In genomic region chr6:99424761-99425646, GRCh38 we compare ENCODE assay signal across 8 cellular contexts. TPM values are rescaled to one million over a fixed set of nuclear protein-coding genes. Genes with fewer than 3 reads are reported as not detected.
DNase-seq lines count a peak whose midpoint lies in the region; ATAC-seq, FAIRE-seq and TF ChIP-seq lines count a peak whose summit lies in the region.

Gene PNISR (minus strand): TSS chr6:99425308. CDS start chr6:99414659, 10,649 bp downstream.

- peaks cover 65% of the 10 kb centered on the region for H3K79me2 ChIP-seq in HepG2 (ENCODE audit: insufficient read depth, low read length)

- H3K4me1 Mint-ChIP-seq in CD14-positive monocyte, result peaks cover 46% of the 10 kb centered on the region

- H3K36me3 ChIP-seq in HepG2 (replicated peaks in 1 of 2; ENCODE audit: control insufficient read depth in 1 of 2, insufficient read depth in 2 of 2, low read length in 2 of 2), result peaks cover 2 to 12% of the 10 kb centered on the region in 2 experiments

- peak within 1 kb of the TSS; percentile 99 to 100 (median 99) for H3K27ac Mint-ChIP-seq in CD14-positive monocyte

- H3K27ac ChIP-seq in HepG2 (ENCODE audit: extremely low read length, insufficient read depth, low read length), result peak within 1 kb of the TSS; percentile 98

- in situ Hi-C loops in HepG2 (cut with HindIII; ENCODE audit: extremely low pct_ligation_motif_present, low pct_unique_long_range_greater_than_20kb), result no loop called here

- peaks cover 0 to 1% (median 0%) of the 10 kb centered on the region in 3 donors for H3K27me3 Mint-ChIP-seq in CD14-positive monocyte (ENCODE audit: low read depth in 3 of 3)

- no peaks in the 10 kb centered on the region for H3K9me3 ChIP-seq in HepG2 (ENCODE audit: low read length)

- ATAC-seq in GM19397 (IDR thresholded peaks at IDR 0.05; ENCODE audit: unreplicated experiment), result peak; percentile 86
- ATAC-seq in HG03571 (IDR thresholded peaks at IDR 0.05; ENCODE audit: unreplicated experiment), result peak; percentile 92
- peak; percentile 96 for ATAC-seq in HepG2

- H3K9ac ChIP-seq in HepG2 (ENCODE audit: insufficient read depth, low read depth, low read length), result peak within 1 kb of the TSS; percentile 98

- TF ChIP-seq POLR2A in HepG2 (IDR thresholded peaks at IDR 0.05; ENCODE audit: insufficient read depth in 1 of 2, low read depth in 2 of 2, low read length in 2 of 2), result peak; percentile 79 to 83

- no peaks in the 10 kb centered on the region for H3K9me3 Mint-ChIP-seq in CD14-positive monocyte

- TF ChIP-seq EP300 in HepG2 (IDR thresholded peaks at IDR 0.05; ENCODE audit: low read depth in 2 of 2, low read length in 2 of 2) (0 out of 4 replicates have a peak, but pooled peaks of 1 of the 2 experiments have one; percentile 24), HepG2 (CRISPR knock-in tag; IDR thresholded peaks at IDR 0.05; ENCODE audit: borderline replicate concordance) (no peak)

- peaks cover 41% of the 10 kb centered on the region for H4K20me1 ChIP-seq in HepG2 (ENCODE audit: insufficient read depth, low read length)

- no peak for TF ChIP-seq CTCF in CD14-positive monocyte (IDR thresholded peaks at IDR 0.05)
- TF ChIP-seq CTCF in HepG2 (CRISPR knock-in tag; IDR thresholded peaks at IDR 0.05), result peak; percentile 6; the same call in 1 of the 2 replicates

- peaks cover 56% of the 10 kb centered on the region for H3K4me1 ChIP-seq in HepG2 (ENCODE audit: insufficient read depth, low read length)

- TF ChIP-seq RAD21 in HepG2 (CRISPR knock-in tag; IDR thresholded peaks at IDR 0.05), result no peak

- WGBS in HepG2 (ENCODE audit: low lambda C conversion rate), result 2% methylated on average over 43 of the region's 53 CpGs

- intact Hi-C loops in CD14-positive monocyte (cut with micrococcal nuclease), result no loop called here
- intact Hi-C loops in HepG2 (cut with micrococcal nuclease; ENCODE audit: unreplicated experiment), result loop anchor here (1.0 to 5.0 kb wide), 3 partner anchors 32 to 478 kb away; partner anchors contain the start of genes CCNC and FBXL4

- H3K36me3 Mint-ChIP-seq in CD14-positive monocyte, result peaks cover 14 to 24% of the 10 kb centered on the region in 2 donors

- peak within 1 kb of the TSS; percentile 84 to 86 (median 85) for H3K4me3 ChIP-seq in HepG2 (replicated peaks in 1 of 3; ENCODE audit: insufficient read depth in 1 of 3, low read depth in 2 of 3, low read length in 3 of 3)

- H3K4me3 Mint-ChIP-seq in CD14-positive monocyte, result peak within 1 kb of the TSS; percentile 86 to 96

- BruUV-seq in HepG2 (replicated peaks; lab: Mats Ljungman, UMichigan), result TSS peak; percentile 69

- CTCF ChIA-PET in HepG2 (lab: Yijun Ruan, JAX; ENCODE audit: low intra/inter-chr PET ratio, low total read pairs), result no interaction called here

- POLR2A ChIA-PET in HepG2 (lab: Yijun Ruan, JAX), result interaction anchor here (0.5 to 4.0 kb wide), 15 partner anchors 8 to 275 kb away, joined by 3 to 75 read pairs (median 4); partner anchors contain the start of genes CCNC and COQ3

- H2AFZ ChIP-seq in HepG2 (ENCODE audit: low read length), result peak within 1 kb of the TSS; percentile 82

- no peaks in the 10 kb centered on the region; a peak in 1 of 5 replicates for H3K27me3 ChIP-seq in HepG2 (ENCODE audit: control insufficient read depth in 1 of 2, insufficient read depth in 2 of 2, low read length in 2 of 2)

- DNase-seq in CD14-positive monocyte (ENCODE audit: low spot score), result peak; percentile 92
- DNase-seq in NCI-H82 (lab: John Stamatoyannopoulos, UW), result peak; percentile 98
- DNase-seq in activated CD4-positive, alpha-beta T cell treated with anti-CD3 and anti-CD28 coated beads, Interleukin-2, amount 50 U/mL, for 48 hours, result peak; percentile 79 to 86
- peak; percentile 99 for DNase-seq in dermis microvascular lymphatic vessel endothelial cell (ENCODE audit: low read depth in 2 of 2)
- peak; percentile 98 for DNase-seq in HepG2 (ENCODE audit: low spot score)
- peak; percentile 83 for DNase-seq in stimulated activated CD4-positive, alpha-beta T cell treated with anti-CD3 and anti-CD28 coated beads, Interleukin-4, amount 100 ng/mL, for 1 hour

- peak; percentile 96 for FAIRE-seq in HepG2 (lab: Jason Lieb, UNC)

- peak within 1 kb of the TSS; percentile 89 for H3K4me2 ChIP-seq in HepG2 (ENCODE audit: low read depth, low read length)

TF ChIP-seq in HepG2, 621 proteins besides CTCF, POLR2A, EP300 and RAD21 (continues in another document):
- TF ChIP-seq HOXA9 (CRISPR knock-in tag; IDR thresholded peaks at IDR 0.05; ENCODE audit: borderline replicate concordance) (no peak), TBX3 (IDR thresholded peaks at IDR 0.05; ENCODE audit: borderline replicate concordance) (no peak), MEIS1 (CRISPR knock-in tag; IDR thresholded peaks at IDR 0.05; ENCODE audit: borderline replicate concordance) (0 out of 2 replicates have a peak, but pooled peaks have one; percentile 70), ARNT2 (CRISPR knock-in tag; IDR thresholded peaks at IDR 0.05; ENCODE audit: low read depth) (peak; percentile 63; the same call in 1 of the 2 replicates), TFDP2 (CRISPR knock-in tag; IDR thresholded peaks at IDR 0.05) (0 out of 2 replicates have a peak, but pooled peaks have one; percentile 44), MIXL1 (CRISPR knock-in tag; IDR thresholded peaks at IDR 0.05) (no peak), KAT2B (IDR thresholded peaks at IDR 0.05; ENCODE audit: borderline replicate concordance, low read depth, low read length) (no peak), PAX8 (CRISPR knock-in tag; IDR thresholded peaks at IDR 0.05; ENCODE audit: borderline replicate concordance) (no peak), ZBTB25 (CRISPR knock-in tag; IDR thresholded peaks at IDR 0.05) (no peak), HOXA7 (CRISPR knock-in tag; IDR thresholded peaks at IDR 0.05) (no peak), SIN3A (IDR thresholded peaks at IDR 0.05; ENCODE audit: borderline replicate concordance, low read depth, low read length) (peak; percentile 65), TSC22D2 (CRISPR knock-in tag; IDR thresholded peaks at IDR 0.05; ENCODE audit: borderline replicate concordance) (no peak), ZNF766 (CRISPR knock-in tag; IDR thresholded peaks at IDR 0.05; ENCODE audit: borderline replicate concordance) (peak; percentile 22; the same call in 1 of the 2 replicates)

RNA-seq across cellular contexts. Expression of gene PNISR, which starts in this region (rescaled TPM):
- polyA plus RNA-seq in CD14-positive monocyte (10 to 100 TPM; 28.9 to 33.9 TPM), HepG2 (2011; rRNA removed) (41.9 and 43.0 TPM in 2 replicates)
- total RNA-seq in dermis microvascular lymphatic vessel endothelial cell (27.7 and 37.3 TPM in 2 replicates), HepG2 (2016; rRNA removed; fragmentation: Illumina TruSeq; extraction: Trizol) (29.7 and 48.0 TPM in 2 replicates)
- total RNA-seq in HepG2 (2016; cell fraction: cytosol; rRNA removed; fragmentation: Illumina TruSeq; extraction: Trizol; ENCODE audit: low read depth), result 7.4 and 8.5 TPM in 2 replicates
- 30.4 and 48.4 TPM in 2 replicates for total RNA-seq in HepG2 (2016; cell fraction: insoluble cytoplasmic fraction; rRNA removed; fragmentation: Illumina TruSeq; extraction: Trizol)
- 10.1 and 11.9 TPM in 2 replicates for total RNA-seq in HepG2 (2016; cell fraction: membrane; rRNA removed; fragmentation: Illumina TruSeq; extraction: Trizol)
- 96.9 and 105 TPM in 2 replicates for total RNA-seq in HepG2 (2016; cell fraction: nucleus; rRNA removed; fragmentation: Illumina TruSeq; extraction: Trizol)
- polyA plus RNA-seq in HepG2 (2011; cell fraction: cytosol; rRNA removed), result 8.4 and 11.7 TPM in 2 replicates
- polyA plus RNA-seq in HepG2 (2011; cell fraction: nucleus; rRNA removed), result 108 and 145 TPM in 2 replicates
- 74.4 and 86.0 TPM in 2 replicates for polyA plus RNA-seq in HepG2 (2012)
- polyA plus RNA-seq in HepG2 (2016; cell fraction: cytosol; fragmentation: Illumina TruSeq; extraction: Trizol; ENCODE audit: low read depth), result 0.80 and 1.4 TPM in 2 replicates
- 37.3 and 39.1 TPM in 2 replicates for polyA plus RNA-seq in HepG2 (2016; cell fraction: insoluble cytoplasmic fraction; fragmentation: Illumina TruSeq; extraction: Trizol; ENCODE audit: low read depth)
- 1.9 and 2.1 TPM in 2 replicates for polyA plus RNA-seq in HepG2 (2016; cell fraction: membrane; fragmentation: Illumina TruSeq; extraction: Trizol; ENCODE audit: low read depth)
- polyA plus RNA-seq in HepG2 (2016; cell fraction: nucleus; fragmentation: Illumina TruSeq; extraction: Trizol; ENCODE audit: insufficient read depth, low read depth), result 161 and 180 TPM in 2 replicates
- polyA minus RNA-seq in HepG2 (2011; rRNA and poly(A)+ RNA removed; ENCODE audit: low replicate concordance), result 21.2 and 33.6 TPM in 2 replicates
- polyA minus RNA-seq in HepG2 (2011; cell fraction: cytosol; rRNA and poly(A)+ RNA removed), result 9.4 and 10.3 TPM in 2 replicates
- polyA minus RNA-seq in HepG2 (2011; cell fraction: nucleus; rRNA and poly(A)+ RNA removed), result 216 and 237 TPM in 2 replicates

Comparison
In these comparisons a context has a peak if more than half of its experiments do, and no peak if none do; other contexts are left out.
1. Peak in every context shown above with its lines: DNase-seq, ATAC-seq, H3K4me3 ChIP-seq and H3K27ac ChIP-seq.